1 cellular context compared by ENCODE assay signal in the genomic region with DNA sequence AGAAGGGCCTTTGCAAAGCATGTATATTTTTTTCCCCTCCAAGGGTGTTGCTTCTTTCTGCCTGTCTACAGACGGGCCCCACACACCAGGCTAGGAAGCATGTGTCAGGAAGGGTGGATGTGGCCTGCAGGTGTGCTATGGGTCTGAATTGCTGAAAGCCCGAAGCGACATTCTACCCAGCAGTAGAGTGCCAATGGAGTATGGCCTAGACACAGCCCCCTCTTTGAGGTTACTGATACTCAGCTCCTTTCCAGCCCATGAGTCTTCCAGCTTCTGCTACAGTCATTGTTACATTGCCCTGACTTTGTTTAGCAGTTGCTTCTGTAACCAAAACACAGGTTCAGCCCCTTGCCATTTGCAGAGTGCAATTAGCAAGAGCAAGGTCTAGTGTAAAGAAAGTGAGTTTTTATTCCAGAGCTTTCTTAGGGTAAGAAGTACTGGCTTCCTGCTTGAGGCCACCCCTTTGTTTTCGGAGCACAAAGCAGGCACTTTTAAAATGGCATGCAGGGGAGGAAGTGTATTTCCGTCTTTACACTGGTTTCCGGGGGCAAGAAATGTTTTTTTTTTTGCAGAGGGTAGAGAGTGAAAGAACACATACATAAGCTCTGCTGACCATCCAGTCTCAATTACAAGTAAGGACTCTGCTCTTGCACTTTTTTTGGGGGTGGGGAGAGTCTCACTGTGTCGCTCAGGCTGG.
TF ChIP-seq lines count a peak whose summit lies in the region.

No MANE protein-coding gene starts in this region.

TF ChIP-seq in GM23338, 12 proteins besides CTCF, POLR2A, EP300 and RAD21 (continued from another document):
- TF ChIP-seq, protein P1, sequence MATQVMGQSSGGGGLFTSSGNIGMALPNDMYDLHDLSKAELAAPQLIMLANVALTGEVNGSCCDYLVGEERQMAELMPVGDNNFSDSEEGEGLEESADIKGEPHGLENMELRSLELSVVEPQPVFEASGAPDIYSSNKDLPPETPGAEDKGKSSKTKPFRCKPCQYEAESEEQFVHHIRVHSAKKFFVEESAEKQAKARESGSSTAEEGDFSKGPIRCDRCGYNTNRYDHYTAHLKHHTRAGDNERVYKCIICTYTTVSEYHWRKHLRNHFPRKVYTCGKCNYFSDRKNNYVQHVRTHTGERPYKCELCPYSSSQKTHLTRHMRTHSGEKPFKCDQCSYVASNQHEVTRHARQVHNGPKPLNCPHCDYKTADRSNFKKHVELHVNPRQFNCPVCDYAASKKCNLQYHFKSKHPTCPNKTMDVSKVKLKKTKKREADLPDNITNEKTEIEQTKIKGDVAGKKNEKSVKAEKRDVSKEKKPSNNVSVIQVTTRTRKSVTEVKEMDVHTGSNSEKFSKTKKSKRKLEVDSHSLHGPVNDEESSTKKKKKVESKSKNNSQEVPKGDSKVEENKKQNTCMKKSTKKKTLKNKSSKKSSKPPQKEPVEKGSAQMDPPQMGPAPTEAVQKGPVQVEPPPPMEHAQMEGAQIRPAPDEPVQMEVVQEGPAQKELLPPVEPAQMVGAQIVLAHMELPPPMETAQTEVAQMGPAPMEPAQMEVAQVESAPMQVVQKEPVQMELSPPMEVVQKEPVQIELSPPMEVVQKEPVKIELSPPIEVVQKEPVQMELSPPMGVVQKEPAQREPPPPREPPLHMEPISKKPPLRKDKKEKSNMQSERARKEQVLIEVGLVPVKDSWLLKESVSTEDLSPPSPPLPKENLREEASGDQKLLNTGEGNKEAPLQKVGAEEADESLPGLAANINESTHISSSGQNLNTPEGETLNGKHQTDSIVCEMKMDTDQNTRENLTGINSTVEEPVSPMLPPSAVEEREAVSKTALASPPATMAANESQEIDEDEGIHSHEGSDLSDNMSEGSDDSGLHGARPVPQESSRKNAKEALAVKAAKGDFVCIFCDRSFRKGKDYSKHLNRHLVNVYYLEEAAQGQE (IDR thresholded peaks at IDR 0.05; ENCODE audit: unreplicated experiment), result no peak
- no peak for TF ChIP-seq ZNF114 (CRISPR knock-in tag; IDR thresholded peaks at IDR 0.05)
- TF ChIP-seq JUNB (IDR thresholded peaks at IDR 0.05; ENCODE audit: unreplicated experiment), result no peak
- no peak for TF ChIP-seq STAT1 (IDR thresholded peaks at IDR 0.05; ENCODE audit: unreplicated experiment)
- TF ChIP-seq EZH2phosphoT487 (IDR thresholded peaks at IDR 0.05; ENCODE audit: unreplicated experiment), result no peak
- no peak for TF ChIP-seq NANOG (IDR thresholded peaks at IDR 0.05; ENCODE audit: borderline replicate concordance)
- no peak for TF ChIP-seq POLR2AphosphoS5 (IDR thresholded peaks at IDR 0.05; ENCODE audit: low read depth)
- TF ChIP-seq CREB1 (CRISPR knock-in tag; IDR thresholded peaks at IDR 0.05; ENCODE audit: low read depth), result no peak
- TF ChIP-seq, protein P2, sequence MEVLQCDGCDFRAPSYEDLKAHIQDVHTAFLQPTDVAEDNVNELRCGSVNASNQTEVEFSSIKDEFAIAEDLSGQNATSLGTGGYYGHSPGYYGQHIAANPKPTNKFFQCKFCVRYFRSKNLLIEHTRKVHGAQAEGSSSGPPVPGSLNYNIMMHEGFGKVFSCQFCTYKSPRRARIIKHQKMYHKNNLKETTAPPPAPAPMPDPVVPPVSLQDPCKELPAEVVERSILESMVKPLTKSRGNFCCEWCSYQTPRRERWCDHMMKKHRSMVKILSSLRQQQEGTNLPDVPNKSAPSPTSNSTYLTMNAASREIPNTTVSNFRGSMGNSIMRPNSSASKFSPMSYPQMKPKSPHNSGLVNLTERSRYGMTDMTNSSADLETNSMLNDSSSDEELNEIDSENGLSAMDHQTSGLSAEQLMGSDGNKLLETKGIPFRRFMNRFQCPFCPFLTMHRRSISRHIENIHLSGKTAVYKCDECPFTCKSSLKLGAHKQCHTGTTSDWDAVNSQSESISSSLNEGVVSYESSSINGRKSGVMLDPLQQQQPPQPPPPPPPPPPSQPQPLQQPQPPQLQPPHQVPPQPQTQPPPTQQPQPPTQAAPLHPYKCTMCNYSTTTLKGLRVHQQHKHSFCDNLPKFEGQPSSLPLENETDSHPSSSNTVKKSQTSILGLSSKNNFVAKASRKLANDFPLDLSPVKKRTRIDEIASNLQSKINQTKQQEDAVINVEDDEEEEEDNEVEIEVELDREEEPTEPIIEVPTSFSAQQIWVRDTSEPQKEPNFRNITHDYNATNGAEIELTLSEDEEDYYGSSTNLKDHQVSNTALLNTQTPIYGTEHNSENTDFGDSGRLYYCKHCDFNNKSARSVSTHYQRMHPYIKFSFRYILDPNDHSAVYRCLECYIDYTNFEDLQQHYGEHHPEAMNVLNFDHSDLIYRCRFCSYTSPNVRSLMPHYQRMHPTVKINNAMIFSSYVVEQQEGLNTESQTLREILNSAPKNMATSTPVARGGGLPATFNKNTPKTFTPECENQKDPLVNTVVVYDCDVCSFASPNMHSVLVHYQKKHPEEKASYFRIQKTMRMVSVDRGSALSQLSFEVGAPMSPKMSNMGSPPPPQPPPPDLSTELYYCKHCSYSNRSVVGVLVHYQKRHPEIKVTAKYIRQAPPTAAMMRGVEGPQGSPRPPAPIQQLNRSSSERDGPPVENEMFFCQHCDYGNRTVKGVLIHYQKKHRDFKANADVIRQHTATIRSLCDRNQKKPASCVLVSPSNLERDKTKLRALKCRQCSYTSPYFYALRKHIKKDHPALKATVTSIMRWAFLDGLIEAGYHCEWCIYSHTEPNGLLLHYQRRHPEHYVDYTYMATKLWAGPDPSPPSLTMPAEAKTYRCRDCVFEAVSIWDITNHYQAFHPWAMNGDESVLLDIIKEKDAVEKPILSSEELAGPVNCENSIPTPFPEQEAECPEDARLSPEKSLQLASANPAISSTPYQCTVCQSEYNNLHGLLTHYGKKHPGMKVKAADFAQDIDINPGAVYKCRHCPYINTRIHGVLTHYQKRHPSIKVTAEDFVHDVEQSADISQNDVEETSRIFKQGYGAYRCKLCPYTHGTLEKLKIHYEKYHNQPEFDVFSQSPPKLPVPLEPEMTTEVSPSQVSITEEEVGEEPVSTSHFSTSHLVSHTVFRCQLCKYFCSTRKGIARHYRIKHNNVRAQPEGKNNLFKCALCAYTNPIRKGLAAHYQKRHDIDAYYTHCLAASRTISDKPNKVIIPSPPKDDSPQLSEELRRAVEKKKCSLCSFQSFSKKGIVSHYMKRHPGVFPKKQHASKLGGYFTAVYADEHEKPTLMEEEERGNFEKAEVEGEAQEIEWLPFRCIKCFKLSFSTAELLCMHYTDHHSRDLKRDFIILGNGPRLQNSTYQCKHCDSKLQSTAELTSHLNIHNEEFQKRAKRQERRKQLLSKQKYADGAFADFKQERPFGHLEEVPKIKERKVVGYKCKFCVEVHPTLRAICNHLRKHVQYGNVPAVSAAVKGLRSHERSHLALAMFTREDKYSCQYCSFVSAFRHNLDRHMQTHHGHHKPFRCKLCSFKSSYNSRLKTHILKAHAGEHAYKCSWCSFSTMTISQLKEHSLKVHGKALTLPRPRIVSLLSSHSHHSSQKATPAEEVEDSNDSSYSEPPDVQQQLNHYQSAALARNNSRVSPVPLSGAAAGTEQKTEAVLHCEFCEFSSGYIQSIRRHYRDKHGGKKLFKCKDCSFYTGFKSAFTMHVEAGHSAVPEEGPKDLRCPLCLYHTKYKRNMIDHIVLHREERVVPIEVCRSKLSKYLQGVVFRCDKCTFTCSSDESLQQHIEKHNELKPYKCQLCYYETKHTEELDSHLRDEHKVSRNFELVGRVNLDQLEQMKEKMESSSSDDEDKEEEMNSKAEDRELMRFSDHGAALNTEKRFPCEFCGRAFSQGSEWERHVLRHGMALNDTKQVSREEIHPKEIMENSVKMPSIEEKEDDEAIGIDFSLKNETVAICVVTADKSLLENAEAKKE (CRISPR knock-in tag; IDR thresholded peaks at IDR 0.05), result no peak
TF ChIP-seq in GM23338: peak in this region for 0.
